ENCODE assay signal across 1 cellular context in the genomic region with DNA sequence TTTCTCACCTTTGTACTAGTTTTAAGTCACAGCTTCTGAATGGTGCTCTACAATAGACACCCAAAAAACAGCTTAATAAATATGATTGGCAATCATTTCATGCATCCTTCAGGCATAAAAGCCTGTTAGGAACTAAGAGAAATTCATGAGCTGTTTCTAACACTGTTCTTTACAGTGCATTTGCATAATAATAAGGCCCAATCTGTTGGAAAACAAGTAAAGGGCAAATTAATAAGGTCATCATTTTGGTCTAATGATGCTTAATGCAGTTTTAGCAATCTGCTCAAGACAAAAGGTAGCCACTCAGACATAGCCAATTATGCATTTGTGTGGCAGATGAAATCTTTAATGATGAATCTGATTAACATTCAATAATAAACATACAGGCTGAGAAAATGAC.
TF ChIP-seq lines count a peak whose summit lies in the region.

No MANE protein-coding gene starts in this region.

TF ChIP-seq in SK-N-SH, 30 proteins besides CTCF, POLR2A, EP300 and RAD21 (continued from another document):
- TF ChIP-seq, protein P1, sequence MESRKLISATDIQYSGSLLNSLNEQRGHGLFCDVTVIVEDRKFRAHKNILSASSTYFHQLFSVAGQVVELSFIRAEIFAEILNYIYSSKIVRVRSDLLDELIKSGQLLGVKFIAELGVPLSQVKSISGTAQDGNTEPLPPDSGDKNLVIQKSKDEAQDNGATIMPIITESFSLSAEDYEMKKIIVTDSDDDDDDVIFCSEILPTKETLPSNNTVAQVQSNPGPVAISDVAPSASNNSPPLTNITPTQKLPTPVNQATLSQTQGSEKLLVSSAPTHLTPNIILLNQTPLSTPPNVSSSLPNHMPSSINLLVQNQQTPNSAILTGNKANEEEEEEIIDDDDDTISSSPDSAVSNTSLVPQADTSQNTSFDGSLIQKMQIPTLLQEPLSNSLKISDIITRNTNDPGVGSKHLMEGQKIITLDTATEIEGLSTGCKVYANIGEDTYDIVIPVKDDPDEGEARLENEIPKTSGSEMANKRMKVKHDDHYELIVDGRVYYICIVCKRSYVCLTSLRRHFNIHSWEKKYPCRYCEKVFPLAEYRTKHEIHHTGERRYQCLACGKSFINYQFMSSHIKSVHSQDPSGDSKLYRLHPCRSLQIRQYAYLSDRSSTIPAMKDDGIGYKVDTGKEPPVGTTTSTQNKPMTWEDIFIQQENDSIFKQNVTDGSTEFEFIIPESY (IDR thresholded peaks at IDR 0.05; ENCODE audit: borderline replicate concordance, low read depth): no peak
- TF ChIP-seq RFX5 (IDR thresholded peaks at IDR 0.05; ENCODE audit: low read length) (no peak), MAX (IDR thresholded peaks at IDR 0.05; ENCODE audit: low read depth) (no peak), IRF3 (IDR thresholded peaks at IDR 0.05; ENCODE audit: low read depth, low read length) (no peak), YY1 (IDR thresholded peaks at IDR 0.05; ENCODE audit: low read depth) (no peak), USF2 (IDR thresholded peaks at IDR 0.05; ENCODE audit: borderline replicate concordance, low read depth, low read length) (no peak), RXRA (IDR thresholded peaks at IDR 0.05; ENCODE audit: borderline replicate concordance, low read depth) (no peak), MEF2A (IDR thresholded peaks at IDR 0.05; ENCODE audit: borderline replicate concordance, low read depth) (no peak), NRF1 (IDR thresholded peaks at IDR 0.05; ENCODE audit: low read depth, low read length) (no peak), GABPA (IDR thresholded peaks at IDR 0.05; ENCODE audit: low read depth) (no peak), SIN3A (IDR thresholded peaks at IDR 0.05; ENCODE audit: borderline replicate concordance, low read depth, low read length) (no peak), CHD2 (IDR thresholded peaks at IDR 0.05; ENCODE audit: low read length, partially characterized antibody) (no peak), FOXJ3 (CRISPR knock-in tag; IDR thresholded peaks at IDR 0.05) (no peak)
- TF ChIP-seq, protein P2, sequence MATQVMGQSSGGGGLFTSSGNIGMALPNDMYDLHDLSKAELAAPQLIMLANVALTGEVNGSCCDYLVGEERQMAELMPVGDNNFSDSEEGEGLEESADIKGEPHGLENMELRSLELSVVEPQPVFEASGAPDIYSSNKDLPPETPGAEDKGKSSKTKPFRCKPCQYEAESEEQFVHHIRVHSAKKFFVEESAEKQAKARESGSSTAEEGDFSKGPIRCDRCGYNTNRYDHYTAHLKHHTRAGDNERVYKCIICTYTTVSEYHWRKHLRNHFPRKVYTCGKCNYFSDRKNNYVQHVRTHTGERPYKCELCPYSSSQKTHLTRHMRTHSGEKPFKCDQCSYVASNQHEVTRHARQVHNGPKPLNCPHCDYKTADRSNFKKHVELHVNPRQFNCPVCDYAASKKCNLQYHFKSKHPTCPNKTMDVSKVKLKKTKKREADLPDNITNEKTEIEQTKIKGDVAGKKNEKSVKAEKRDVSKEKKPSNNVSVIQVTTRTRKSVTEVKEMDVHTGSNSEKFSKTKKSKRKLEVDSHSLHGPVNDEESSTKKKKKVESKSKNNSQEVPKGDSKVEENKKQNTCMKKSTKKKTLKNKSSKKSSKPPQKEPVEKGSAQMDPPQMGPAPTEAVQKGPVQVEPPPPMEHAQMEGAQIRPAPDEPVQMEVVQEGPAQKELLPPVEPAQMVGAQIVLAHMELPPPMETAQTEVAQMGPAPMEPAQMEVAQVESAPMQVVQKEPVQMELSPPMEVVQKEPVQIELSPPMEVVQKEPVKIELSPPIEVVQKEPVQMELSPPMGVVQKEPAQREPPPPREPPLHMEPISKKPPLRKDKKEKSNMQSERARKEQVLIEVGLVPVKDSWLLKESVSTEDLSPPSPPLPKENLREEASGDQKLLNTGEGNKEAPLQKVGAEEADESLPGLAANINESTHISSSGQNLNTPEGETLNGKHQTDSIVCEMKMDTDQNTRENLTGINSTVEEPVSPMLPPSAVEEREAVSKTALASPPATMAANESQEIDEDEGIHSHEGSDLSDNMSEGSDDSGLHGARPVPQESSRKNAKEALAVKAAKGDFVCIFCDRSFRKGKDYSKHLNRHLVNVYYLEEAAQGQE (IDR thresholded peaks at IDR 0.05; ENCODE audit: low read depth, low read length): no peak
